In the genomic region with DNA sequence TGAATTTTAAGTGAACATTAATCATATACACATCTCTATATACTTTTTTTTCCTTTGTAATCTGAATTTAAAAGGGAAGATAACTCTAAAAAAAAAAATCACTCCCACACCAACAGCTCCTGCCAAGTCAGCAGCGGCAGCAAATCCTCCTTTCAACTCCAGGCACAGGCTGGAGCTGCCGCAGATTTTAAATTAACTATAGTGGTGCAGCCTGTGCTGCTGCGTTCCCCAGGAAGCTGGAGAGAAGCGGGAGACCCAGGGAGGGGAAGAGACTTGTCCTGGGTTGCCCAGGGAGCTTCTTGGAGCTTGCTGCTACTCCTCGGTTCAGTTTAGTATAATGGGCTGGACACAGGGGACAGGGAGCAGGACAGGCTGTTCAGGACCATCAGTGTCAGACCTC, we compare ENCODE assay signal across 2 cellular contexts.
TF ChIP-seq lines count a peak whose summit lies in the region.

No MANE protein-coding gene starts in this region.

TF ChIP-seq in HEK293, 187 proteins besides CTCF, POLR2A, EP300 and RAD21:
- 0 out of 2 replicates have a peak, but pooled peaks have one; percentile 37 for TF ChIP-seq ZNF600 (tag by site-specific recombination; IDR thresholded peaks at IDR 0.05)
- TF ChIP-seq ZNF664 (tag by site-specific recombination; IDR thresholded peaks at IDR 0.05): peak; percentile 40; the same call in 1 of the 2 replicates
- no peak for TF ChIP-seq ZNF529 (tag by site-specific recombination; IDR thresholded peaks at IDR 0.05; ENCODE audit: insufficient replicate concordance)

TF ChIP-seq in K562, 482 proteins besides CTCF, POLR2A, EP300 and RAD21:
- no peak for TF ChIP-seq ZNF584 (CRISPR knock-in tag; IDR thresholded peaks at IDR 0.05; ENCODE audit: low read depth)
- TF ChIP-seq, protein P1, sequence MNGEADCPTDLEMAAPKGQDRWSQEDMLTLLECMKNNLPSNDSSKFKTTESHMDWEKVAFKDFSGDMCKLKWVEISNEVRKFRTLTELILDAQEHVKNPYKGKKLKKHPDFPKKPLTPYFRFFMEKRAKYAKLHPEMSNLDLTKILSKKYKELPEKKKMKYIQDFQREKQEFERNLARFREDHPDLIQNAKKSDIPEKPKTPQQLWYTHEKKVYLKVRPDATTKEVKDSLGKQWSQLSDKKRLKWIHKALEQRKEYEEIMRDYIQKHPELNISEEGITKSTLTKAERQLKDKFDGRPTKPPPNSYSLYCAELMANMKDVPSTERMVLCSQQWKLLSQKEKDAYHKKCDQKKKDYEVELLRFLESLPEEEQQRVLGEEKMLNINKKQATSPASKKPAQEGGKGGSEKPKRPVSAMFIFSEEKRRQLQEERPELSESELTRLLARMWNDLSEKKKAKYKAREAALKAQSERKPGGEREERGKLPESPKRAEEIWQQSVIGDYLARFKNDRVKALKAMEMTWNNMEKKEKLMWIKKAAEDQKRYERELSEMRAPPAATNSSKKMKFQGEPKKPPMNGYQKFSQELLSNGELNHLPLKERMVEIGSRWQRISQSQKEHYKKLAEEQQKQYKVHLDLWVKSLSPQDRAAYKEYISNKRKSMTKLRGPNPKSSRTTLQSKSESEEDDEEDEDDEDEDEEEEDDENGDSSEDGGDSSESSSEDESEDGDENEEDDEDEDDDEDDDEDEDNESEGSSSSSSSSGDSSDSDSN (IDR thresholded peaks at IDR 0.05; ENCODE audit: borderline replicate concordance in 1 of 2, low read depth in 2 of 2, low read length in 2 of 2): peak in 1 of 2 experiments; percentile 94; a peak in 2 of 4 replicates
